16 cellular contexts compared by ENCODE assay signal in genomic region chr9:109976328-109976702, GRCh38.
DNase-seq lines count a peak whose midpoint lies in the region; ATAC-seq, FAIRE-seq and TF ChIP-seq lines count a peak whose summit lies in the region.
"Had no signal": no experiment of that assay in that cellular context is flagged by ENCODE, and none has a peak within 500 bp of the region (broad histone marks: within the 10 kb centered on the region; RNA-seq: fewer than 3 reads in every experiment).

No MANE protein-coding gene starts in this region.

- no peaks in the 10 kb centered on the region for H3K27me3 ChIP-seq in MG63
- H3K27me3 ChIP-seq in astrocyte (ENCODE audit: insufficient read depth, low read length) = no peaks in the 10 kb centered on the region
- H3K27me3 ChIP-seq: SJSA1 had no signal

- no peak overlapping the region for H3K9ac ChIP-seq in astrocyte (ENCODE audit: low read length)

- H3K4me3 ChIP-seq in MG63 = no peak overlapping the region
- no peak overlapping the region for H3K4me3 ChIP-seq in astrocyte (ENCODE audit: insufficient read depth, low read depth, low read length)
- H3K4me3 ChIP-seq: PC-9, SJSA1 had no signal

- DNase-seq in activated naive CD8-positive, alpha-beta T cell treated with anti-CD3 and anti-CD28 coated beads, Interleukin-2, amount 50 U/mL, for 24 hours = no peak
- peak; percentile 5 for DNase-seq in MG63
- no peak for DNase-seq in astrocyte (ENCODE audit: low read depth)
- DNase-seq in iPS-NIHi7 (ENCODE audit: extremely low spot score) = no peak
- DNase-seq: Calu3; CD4-positive, CD25-positive, alpha-beta regulatory T cell; DMS53; KBM-7; NCI-H1436; NCI-H2029; NCI-H748 treated with DMSO at 0.1 percent for 48 hours; PC-9 had no signal

- no peak for TF ChIP-seq CTCF in astrocyte (IDR thresholded peaks at IDR 0.05; ENCODE audit: insufficient read depth, low read depth, low read length)

- no peak overlapping the region for H3K4me3 Mint-ChIP-seq in activated naive CD8-positive, alpha-beta T cell
- no peak overlapping the region for H3K4me3 Mint-ChIP-seq in activated naive CD8-positive, alpha-beta T cell treated with anti-CD3 and anti-CD28 coated beads, Interleukin-2, amount 50 U/mL, for 24 hours
- H3K4me3 Mint-ChIP-seq in astrocyte (ENCODE audit: unreplicated experiment) = no peak overlapping the region
- H3K4me3 Mint-ChIP-seq: CD4-positive, CD25-positive, alpha-beta regulatory T cell had no signal

- H3K9me3 Mint-ChIP-seq in activated naive CD8-positive, alpha-beta T cell (ENCODE audit: low read depth) = no peaks in the 10 kb centered on the region
- H3K9me3 Mint-ChIP-seq in activated naive CD8-positive, alpha-beta T cell treated with anti-CD3 and anti-CD28 coated beads, Interleukin-2, amount 50 U/mL, for 24 hours = no peaks in the 10 kb centered on the region
- peaks cover 2% of the 10 kb centered on the region for H3K9me3 Mint-ChIP-seq in astrocyte (ENCODE audit: unreplicated experiment)

- H3K4me1 ChIP-seq in astrocyte (ENCODE audit: insufficient read depth, low read length) = no peaks in the 10 kb centered on the region
- H3K4me1 ChIP-seq: SJSA1 had no signal

- H3K27ac Mint-ChIP-seq in activated naive CD8-positive, alpha-beta T cell = peak overlapping the region; percentile 0
- H3K27ac Mint-ChIP-seq in activated naive CD8-positive, alpha-beta T cell treated with anti-CD3 and anti-CD28 coated beads, Interleukin-2, amount 50 U/mL, for 24 hours = no peak overlapping the region
- peak overlapping the region; percentile 78 for H3K27ac Mint-ChIP-seq in astrocyte (ENCODE audit: unreplicated experiment)

- no peak overlapping the region for H2AFZ ChIP-seq in astrocyte (ENCODE audit: low read depth, low read length)
- H2AFZ ChIP-seq: PC-9 had no signal

- no peak overlapping the region for H3K4me2 ChIP-seq in astrocyte (ENCODE audit: low read length)
- H3K4me2 ChIP-seq: PC-9 had no signal

- peaks cover 4% of the 10 kb centered on the region for H4K20me1 ChIP-seq in astrocyte (ENCODE audit: insufficient read depth, low read length)

- no peaks in the 10 kb centered on the region for H3K36me3 ChIP-seq in MG63
- no peaks in the 10 kb centered on the region for H3K36me3 ChIP-seq in astrocyte (ENCODE audit: insufficient read depth, low read length)

- H3K79me2 ChIP-seq in astrocyte (ENCODE audit: insufficient read depth, low read length) = no peaks in the 10 kb centered on the region

- H3K36me3 Mint-ChIP-seq in activated naive CD8-positive, alpha-beta T cell = no peaks in the 10 kb centered on the region
- no peaks in the 10 kb centered on the region for H3K36me3 Mint-ChIP-seq in activated naive CD8-positive, alpha-beta T cell treated with anti-CD3 and anti-CD28 coated beads, Interleukin-2, amount 50 U/mL, for 24 hours (ENCODE audit: low read depth)
- H3K36me3 Mint-ChIP-seq in astrocyte (ENCODE audit: low read depth, unreplicated experiment) = peaks cover 16% of the 10 kb centered on the region
- H3K36me3 Mint-ChIP-seq: CD4-positive, CD25-positive, alpha-beta regulatory T cell had no signal

- no peak for FAIRE-seq in astrocyte (lab: Jason Lieb, UNC)

- H3K27me3 Mint-ChIP-seq in activated naive CD8-positive, alpha-beta T cell = no peaks in the 10 kb centered on the region
- no peaks in the 10 kb centered on the region for H3K27me3 Mint-ChIP-seq in activated naive CD8-positive, alpha-beta T cell treated with anti-CD3 and anti-CD28 coated beads, Interleukin-2, amount 50 U/mL, for 24 hours
- no peaks in the 10 kb centered on the region for H3K27me3 Mint-ChIP-seq in astrocyte (ENCODE audit: low read depth, unreplicated experiment)
- H3K27me3 Mint-ChIP-seq: CD4-positive, CD25-positive, alpha-beta regulatory T cell had no signal

- no peak for ATAC-seq in activated naive CD8-positive, alpha-beta T cell treated with anti-CD3 and anti-CD28 coated beads, Interleukin-2, amount 50 U/mL, for 24 hours
- ATAC-seq in GM18873 (IDR thresholded peaks at IDR 0.05; ENCODE audit: low FRiP score, unreplicated experiment) (no peak), HG03139 (IDR thresholded peaks at IDR 0.05; ENCODE audit: unreplicated experiment) (no peak)

- H3K27ac ChIP-seq in astrocyte (ENCODE audit: low read depth, low read length) = no peak overlapping the region
- H3K27ac ChIP-seq: PC-9, SJSA1 had no signal

- H3K4me1 Mint-ChIP-seq in activated naive CD8-positive, alpha-beta T cell (ENCODE audit: low read depth) = peaks cover 2% of the 10 kb centered on the region
- H3K4me1 Mint-ChIP-seq in activated naive CD8-positive, alpha-beta T cell treated with anti-CD3 and anti-CD28 coated beads, Interleukin-2, amount 50 U/mL, for 24 hours = peaks cover 54% of the 10 kb centered on the region
- H3K4me1 Mint-ChIP-seq in astrocyte (ENCODE audit: low read depth, unreplicated experiment) = peaks cover 17% of the 10 kb centered on the region

- H3K9me3 ChIP-seq in MG63 = no peaks in the 10 kb centered on the region
- no peaks in the 10 kb centered on the region for H3K9me3 ChIP-seq in astrocyte (ENCODE audit: insufficient read depth, low read depth, low read length)
- H3K9me3 ChIP-seq: SJSA1 had no signal
